In the genomic region with DNA sequence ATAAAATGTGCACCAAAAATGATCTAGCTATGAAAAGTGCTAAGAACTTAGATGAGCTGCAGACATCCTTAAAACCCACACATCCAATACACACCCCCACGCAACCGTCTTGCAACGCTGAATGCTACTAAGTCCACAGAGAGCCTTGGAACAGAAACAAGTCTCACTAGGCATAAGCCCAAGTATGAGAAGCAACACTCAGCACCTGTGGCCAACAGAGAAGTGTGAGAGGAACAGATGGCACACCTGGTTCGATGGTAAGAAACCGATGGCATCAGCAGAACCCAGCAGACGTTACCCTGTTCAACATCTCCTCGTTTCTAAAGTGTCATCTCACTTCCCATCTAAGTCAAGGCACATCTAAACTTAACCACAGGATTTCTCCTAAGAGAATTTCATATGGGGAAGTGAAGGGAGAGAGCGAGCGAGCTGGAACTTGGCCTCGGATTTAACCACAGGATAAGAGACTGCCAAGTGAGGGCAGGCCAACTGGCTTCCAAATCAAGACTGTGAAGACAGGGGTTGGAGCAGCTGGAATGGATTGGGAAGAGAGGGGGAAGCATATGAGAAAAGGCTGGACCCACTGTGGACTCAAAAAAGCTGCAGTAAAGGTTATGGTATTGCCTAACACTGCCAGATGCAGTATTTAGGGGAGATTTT, we compare ENCODE assay signal across 10 cellular contexts. TPM values are rescaled to one million over a fixed set of nuclear protein-coding genes. Genes with fewer than 3 reads are reported as not detected.
DNase-seq lines count a peak whose midpoint lies in the region; ATAC-seq, FAIRE-seq and TF ChIP-seq lines count a peak whose summit lies in the region.
"Had no signal": no experiment of that assay in that cellular context is flagged by ENCODE, and none has a peak within 500 bp of the region (broad histone marks: within the 10 kb centered on the region; RNA-seq: fewer than 3 reads in every experiment).

No MANE protein-coding gene starts in this region.

- H3K9me3 ChIP-seq in lower lobe of right lung (no peaks in the 10 kb centered on the region), tibial nerve (no peaks in the 10 kb centered on the region)
- no peaks in the 10 kb centered on the region for H3K9me3 ChIP-seq in CD4-positive, alpha-beta memory T cell (ENCODE audit: control insufficient read depth in 1 of 2, low read length in 2 of 2)
- H3K9me3 ChIP-seq: A549 had no signal

- no peaks in the 10 kb centered on the region for H3K27me3 Mint-ChIP-seq in activated CD4-positive, alpha-beta T cell treated with anti-CD3 and anti-CD28 coated beads for 36 hours
- H3K27me3 Mint-ChIP-seq in chondrocyte (ENCODE audit: low read depth) = no peaks in the 10 kb centered on the region
- no peaks in the 10 kb centered on the region for H3K27me3 Mint-ChIP-seq in CD4-positive, alpha-beta memory T cell

- peaks cover 36% of the 10 kb centered on the region for H3K4me1 ChIP-seq in lower lobe of right lung
- peaks cover 0 to 30% (median 11%) of the 10 kb centered on the region in 4 donors for H3K4me1 ChIP-seq in tibial nerve
- H3K4me1 ChIP-seq in CD4-positive, alpha-beta memory T cell (ENCODE audit: insufficient read depth, low read length) = peaks cover 7% of the 10 kb centered on the region
- H3K4me1 ChIP-seq: A549 had no signal

- TF ChIP-seq EP300 in tibial nerve (IDR thresholded peaks at IDR 0.05) = peak in 1 of 2 donors; percentile 56

- no peak overlapping the region for H3K4me3 Mint-ChIP-seq in activated CD4-positive, alpha-beta T cell treated with anti-CD3 and anti-CD28 coated beads for 36 hours
- H3K4me3 Mint-ChIP-seq in chondrocyte (ENCODE audit: unreplicated experiment) = no peak overlapping the region
- H3K4me3 Mint-ChIP-seq in CD4-positive, alpha-beta memory T cell = no peak overlapping the region

- TF ChIP-seq CTCF in chondrocyte (IDR thresholded peaks at IDR 0.05) (no peak), lower lobe of right lung (IDR thresholded peaks at IDR 0.05) (no peak), tibial nerve (IDR thresholded peaks at IDR 0.05) (no peak)

- peaks cover 32% of the 10 kb centered on the region for H3K4me1 Mint-ChIP-seq in activated CD4-positive, alpha-beta T cell treated with anti-CD3 and anti-CD28 coated beads for 36 hours
- H3K4me1 Mint-ChIP-seq in chondrocyte (ENCODE audit: low read depth) = peaks cover 4% of the 10 kb centered on the region
- peaks cover 11 to 21% (median 16%) of the 10 kb centered on the region in 4 donors for H3K4me1 Mint-ChIP-seq in CD4-positive, alpha-beta memory T cell

- no peak for TF ChIP-seq POLR2A in tibial nerve (IDR thresholded peaks at IDR 0.05)

- H3K27me3 ChIP-seq in lower lobe of right lung (ENCODE audit: low read depth) (no peaks in the 10 kb centered on the region), tibial nerve (no peaks in the 10 kb centered on the region)
- no peaks in the 10 kb centered on the region for H3K27me3 ChIP-seq in CD4-positive, alpha-beta memory T cell (ENCODE audit: insufficient read depth, low read length)

- CTCF ChIA-PET in activated CD4-positive, alpha-beta T cell treated with anti-CD3 and anti-CD28 coated beads for 36 hours (lab: Charles Lee) = no interaction called here
- CTCF ChIA-PET in CD4-positive, alpha-beta memory T cell (lab: Charles Lee; ENCODE audit: partially characterized antibody) = no interaction called here

- H3K27ac ChIP-seq in lower lobe of right lung = peak overlapping the region; percentile 8
- peak overlapping the region in 3 of 4 donors; percentile 17 to 60 (median 32) for H3K27ac ChIP-seq in tibial nerve
- H3K27ac ChIP-seq in CD4-positive, alpha-beta memory T cell (ENCODE audit: low read depth, low read length) = no peak overlapping the region
- H3K27ac ChIP-seq: A549 had no signal

- H3K36me3 ChIP-seq in lower lobe of right lung (peaks cover 82% of the 10 kb centered on the region), tibial nerve (peaks cover 0 to 45% (median 19%) of the 10 kb centered on the region in 3 donors)
- H3K36me3 ChIP-seq in CD4-positive, alpha-beta memory T cell (ENCODE audit: insufficient read depth, low read length) = peaks cover 59% of the 10 kb centered on the region

- peaks cover 42% of the 10 kb centered on the region for H3K36me3 Mint-ChIP-seq in activated CD4-positive, alpha-beta T cell treated with anti-CD3 and anti-CD28 coated beads for 36 hours (ENCODE audit: low read depth)
- peaks cover 30% of the 10 kb centered on the region for H3K36me3 Mint-ChIP-seq in chondrocyte (ENCODE audit: low read depth)
- peaks cover 39 to 68% of the 10 kb centered on the region in 2 donors for H3K36me3 Mint-ChIP-seq in CD4-positive, alpha-beta memory T cell

- H3K4me3 ChIP-seq in lower lobe of right lung (no peak overlapping the region), tibial nerve (no peak overlapping the region)
- no peak overlapping the region for H3K4me3 ChIP-seq in CD4-positive, alpha-beta memory T cell (ENCODE audit: low read length in 2 of 2)
- H3K4me3 ChIP-seq: A549 had no signal

- 44 to 50% methylated on average over 10 of the region's 10 CpGs for WGBS in tibial nerve, 2 donors

- intact Hi-C loops in activated CD4-positive, alpha-beta T cell treated with anti-CD3 and anti-CD28 coated beads for 36 hours (cut with DNase I, micrococcal nuclease) = no loop called here
- intact Hi-C loops in lower lobe of right lung (cut with DNase I) = no loop called here
- intact Hi-C loops in CD4-positive, alpha-beta memory T cell (cut with micrococcal nuclease) = no loop called here

- no peak for FAIRE-seq in RCC 7860 (lab: Jason Lieb, UNC)
- FAIRE-seq: A549 had no signal

- no peak for ATAC-seq in activated CD4-positive, alpha-beta T cell treated with anti-CD3 and anti-CD28 coated beads for 36 hours
- ATAC-seq in lower lobe of right lung = peak; percentile 62 to 79

- DNase-seq in activated CD4-positive, alpha-beta T cell treated with anti-CD3 and anti-CD28 coated beads for 36 hours = no peak
- DNase-seq in activated CD4-positive, alpha-beta T cell treated with anti-CD3 and anti-CD28 coated beads, Interleukin-2, amount 50 U/mL, for 1 hour = no peak
- no peak for DNase-seq in chondrocyte (ENCODE audit: low spot score)
- no peak for DNase-seq in lower lobe of right lung
- DNase-seq in tibial nerve (ENCODE audit: low spot score in 2 of 2) = peak; percentile 43 to 51
- no peak for DNase-seq in CD4-positive, alpha-beta memory T cell
- no peak for DNase-seq in iPS-NIHi7 (ENCODE audit: extremely low spot score)
- DNase-seq in RCC 7860 (ENCODE audit: low spot score) = no peak
- DNase-seq: activated T-cell treated with anti-CD3 and anti-CD28 coated beads, Interleukin-2, amount 50 U/mL, for 1 hour had no signal

- POLR2A ChIA-PET in activated CD4-positive, alpha-beta T cell treated with anti-CD3 and anti-CD28 coated beads for 36 hours (lab: Charles Lee) = no interaction called here
- POLR2A ChIA-PET in CD4-positive, alpha-beta memory T cell (lab: Charles Lee; ENCODE audit: partially characterized antibody) = no interaction called here

- H3K9me3 Mint-ChIP-seq in activated CD4-positive, alpha-beta T cell treated with anti-CD3 and anti-CD28 coated beads for 36 hours (ENCODE audit: low read depth) = no peaks in the 10 kb centered on the region
- H3K9me3 Mint-ChIP-seq in chondrocyte (ENCODE audit: low read depth) = no peaks in the 10 kb centered on the region
- no peaks in the 10 kb centered on the region for H3K9me3 Mint-ChIP-seq in CD4-positive, alpha-beta memory T cell

- H3K27ac Mint-ChIP-seq in activated CD4-positive, alpha-beta T cell treated with anti-CD3 and anti-CD28 coated beads for 36 hours = peak overlapping the region; percentile 13
- H3K27ac Mint-ChIP-seq in chondrocyte (ENCODE audit: unreplicated experiment) = peak overlapping the region; percentile 80
- peak overlapping the region in 2 of 7 donors; percentile 26 to 68 for H3K27ac Mint-ChIP-seq in CD4-positive, alpha-beta memory T cell

RNA-seq across cellular contexts. Expression of a gene that starts 41.0 kb away (rescaled TPM):
- under 1 TPM; 0.09 TPM for total RNA-seq in activated CD4-positive, alpha-beta T cell treated with anti-CD3 and anti-CD28 coated beads for 36 hours
- total RNA-seq in chondrocyte (4.2 to 4.7 TPM (median 4.5 TPM) in 3 replicates), lower lobe of right lung (4.5 TPM), tibial nerve (10 to 100 TPM in 2 of 4 donors, 1 to 10 TPM in 2; 5.4 to 21.9 (median 11.4) TPM)
- not detected for total RNA-seq in CD4-positive, alpha-beta memory T cell
- not detected for polyA plus RNA-seq in CD4-positive, alpha-beta memory T cell

Comparison
In these comparisons a context has a peak if more than half of its experiments do, and no peak if none do; other contexts are left out.
1. DNase-seq: peak in tibial nerve (2 of 2); none in activated CD4-positive, alpha-beta T cell treated with anti-CD3 and anti-CD28 coated beads for 36 hours (single experiment), activated CD4-positive, alpha-beta T cell treated with anti-CD3 and anti-CD28 coated beads, Interleukin-2, amount 50 U/mL, for 1 hour (single experiment), chondrocyte (single experiment), lower lobe of right lung (single experiment), CD4-positive, alpha-beta memory T cell (0 of 5), iPS-NIHi7 (single experiment) and RCC 7860 (single experiment).